ENCODE assay signal across 1 cellular context in the genomic region with DNA sequence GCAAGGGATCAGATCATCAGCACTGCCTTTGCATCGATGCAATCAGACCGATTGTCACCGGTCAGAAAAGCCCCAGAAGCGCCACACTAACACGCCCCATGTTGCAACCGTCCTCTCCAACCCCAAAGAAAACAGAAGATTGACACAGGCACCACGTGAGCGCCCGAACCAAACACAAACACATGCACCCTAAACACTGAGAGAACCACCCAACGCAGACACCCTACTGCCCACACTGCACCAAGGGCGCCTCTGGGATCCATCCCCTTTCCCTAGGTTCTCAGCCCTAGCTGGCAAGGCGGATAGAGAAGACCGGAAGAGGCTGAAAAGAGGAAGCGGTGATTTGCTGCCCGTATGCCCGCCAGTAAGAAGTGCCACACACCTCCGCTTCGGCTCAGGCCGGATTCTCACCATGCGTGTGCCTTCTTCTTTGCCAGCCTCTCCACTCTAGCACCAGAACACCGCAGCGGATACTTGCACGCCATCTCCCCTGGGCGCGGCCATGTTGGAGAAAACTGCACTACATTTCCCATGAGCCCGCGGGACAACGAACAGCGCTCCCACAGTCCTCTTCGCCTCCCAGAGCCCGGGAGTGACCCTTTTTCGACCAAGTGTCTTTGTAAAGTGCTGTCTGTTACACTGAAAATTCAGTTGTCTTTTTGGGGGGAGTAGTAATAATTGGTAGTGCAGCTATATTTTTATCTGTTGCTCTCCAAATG.
TF ChIP-seq lines count a peak whose summit lies in the region.

A gene with protein sequence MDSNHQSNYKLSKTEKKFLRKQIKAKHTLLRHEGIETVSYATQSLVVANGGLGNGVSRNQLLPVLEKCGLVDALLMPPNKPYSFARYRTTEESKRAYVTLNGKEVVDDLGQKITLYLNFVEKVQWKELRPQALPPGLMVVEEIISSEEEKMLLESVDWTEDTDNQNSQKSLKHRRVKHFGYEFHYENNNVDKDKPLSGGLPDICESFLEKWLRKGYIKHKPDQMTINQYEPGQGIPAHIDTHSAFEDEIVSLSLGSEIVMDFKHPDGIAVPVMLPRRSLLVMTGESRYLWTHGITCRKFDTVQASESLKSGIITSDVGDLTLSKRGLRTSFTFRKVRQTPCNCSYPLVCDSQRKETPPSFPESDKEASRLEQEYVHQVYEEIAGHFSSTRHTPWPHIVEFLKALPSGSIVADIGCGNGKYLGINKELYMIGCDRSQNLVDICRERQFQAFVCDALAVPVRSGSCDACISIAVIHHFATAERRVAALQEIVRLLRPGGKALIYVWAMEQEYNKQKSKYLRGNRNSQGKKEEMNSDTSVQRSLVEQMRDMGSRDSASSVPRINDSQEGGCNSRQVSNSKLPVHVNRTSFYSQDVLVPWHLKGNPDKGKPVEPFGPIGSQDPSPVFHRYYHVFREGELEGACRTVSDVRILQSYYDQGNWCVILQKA (minus strand): TSS at position 517 of the 719 bp plus-strand sequence. CDS start 4,842 bp downstream, outside the sequence.

TF ChIP-seq in K562, 482 proteins besides CTCF, POLR2A, EP300 and RAD21 (continued from another document and continues in another):
- TF ChIP-seq, protein P1, sequence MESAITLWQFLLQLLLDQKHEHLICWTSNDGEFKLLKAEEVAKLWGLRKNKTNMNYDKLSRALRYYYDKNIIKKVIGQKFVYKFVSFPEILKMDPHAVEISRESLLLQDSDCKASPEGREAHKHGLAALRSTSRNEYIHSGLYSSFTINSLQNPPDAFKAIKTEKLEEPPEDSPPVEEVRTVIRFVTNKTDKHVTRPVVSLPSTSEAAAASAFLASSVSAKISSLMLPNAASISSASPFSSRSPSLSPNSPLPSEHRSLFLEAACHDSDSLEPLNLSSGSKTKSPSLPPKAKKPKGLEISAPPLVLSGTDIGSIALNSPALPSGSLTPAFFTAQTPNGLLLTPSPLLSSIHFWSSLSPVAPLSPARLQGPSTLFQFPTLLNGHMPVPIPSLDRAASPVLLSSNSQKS (CRISPR knock-in tag; IDR thresholded peaks at IDR 0.05), result no peak
- TF ChIP-seq NR1H2 (CRISPR knock-in tag; IDR thresholded peaks at IDR 0.05) (peak; percentile 57; the same call in 1 of the 2 replicates), ZNF316 (IDR thresholded peaks at IDR 0.05) (no peak), NFXL1 (CRISPR knock-in tag; IDR thresholded peaks at IDR 0.05) (no peak), YY1 (IDR thresholded peaks at IDR 0.05; ENCODE audit: borderline replicate concordance in 1 of 3, control insufficient read depth in 1 of 3, extremely low read depth in 1 of 3, insufficient read depth in 3 of 3, insufficient read length in 1 of 3, insufficient replicate concordance in 2 of 3, low read depth in 1 of 3, low read length in 2 of 3) (peak; percentile 96 to 99 (median 99)), ARNT (IDR thresholded peaks at IDR 0.05) (peak in 1 of 2 experiments; percentile 72; a peak in 1 of 4 replicates), ZKSCAN1 (IDR thresholded peaks at IDR 0.05; ENCODE audit: low read depth, low read length) (0 out of 2 replicates have a peak, but pooled peaks have one; percentile 18), XRCC5 (IDR thresholded peaks at IDR 0.05; ENCODE audit: low read depth, low read length) (no peak), CBX3 (IDR thresholded peaks at IDR 0.05; ENCODE audit: borderline replicate concordance in 1 of 2, low read length in 2 of 2) (peak in 1 of 2 experiments; percentile 72; a peak in 1 of 3 replicates), ZNF785 (CRISPR knock-in tag; IDR thresholded peaks at IDR 0.05) (no peak), KDM1A (IDR thresholded peaks at IDR 0.05) (no peak), SMARCB1 (IDR thresholded peaks at IDR 0.05; ENCODE audit: insufficient read length, low read depth) (peak; percentile 34), TCFL5 (CRISPR knock-in tag; conservative IDR thresholded peaks at IDR 0.05) (no peak), BHLHE40 (IDR thresholded peaks at IDR 0.05; ENCODE audit: low read length) (no peak; the same call in 1 of the 2 replicates), NCOA1 (IDR thresholded peaks at IDR 0.05; ENCODE audit: low read depth) (no peak), HLTF (IDR thresholded peaks at IDR 0.05) (peak; percentile 46; the same call in 1 of the 2 replicates), ZNF253 (CRISPR knock-in tag; conservative IDR thresholded peaks at IDR 0.05) (no peak), POLR2B (IDR thresholded peaks at IDR 0.05; ENCODE audit: low read depth, partially characterized antibody) (no peak), TEAD2 (tag; IDR thresholded peaks at IDR 0.05) (no peak), HDGF (IDR thresholded peaks at IDR 0.05) (no peak), ZNF134 (CRISPR knock-in tag; conservative IDR thresholded peaks at IDR 0.05) (no peak), SMAD3 (CRISPR knock-in tag; conservative IDR thresholded peaks at IDR 0.05) (no peak), ZNF174 (CRISPR knock-in tag; IDR thresholded peaks at IDR 0.05) (no peak), PCBP1 (IDR thresholded peaks at IDR 0.05; ENCODE audit: low read depth, low read length, poor library complexity, severe bottlenecking) (no peak), LEF1 (IDR thresholded peaks at IDR 0.05) (no peak)
- TF ChIP-seq, protein P2, sequence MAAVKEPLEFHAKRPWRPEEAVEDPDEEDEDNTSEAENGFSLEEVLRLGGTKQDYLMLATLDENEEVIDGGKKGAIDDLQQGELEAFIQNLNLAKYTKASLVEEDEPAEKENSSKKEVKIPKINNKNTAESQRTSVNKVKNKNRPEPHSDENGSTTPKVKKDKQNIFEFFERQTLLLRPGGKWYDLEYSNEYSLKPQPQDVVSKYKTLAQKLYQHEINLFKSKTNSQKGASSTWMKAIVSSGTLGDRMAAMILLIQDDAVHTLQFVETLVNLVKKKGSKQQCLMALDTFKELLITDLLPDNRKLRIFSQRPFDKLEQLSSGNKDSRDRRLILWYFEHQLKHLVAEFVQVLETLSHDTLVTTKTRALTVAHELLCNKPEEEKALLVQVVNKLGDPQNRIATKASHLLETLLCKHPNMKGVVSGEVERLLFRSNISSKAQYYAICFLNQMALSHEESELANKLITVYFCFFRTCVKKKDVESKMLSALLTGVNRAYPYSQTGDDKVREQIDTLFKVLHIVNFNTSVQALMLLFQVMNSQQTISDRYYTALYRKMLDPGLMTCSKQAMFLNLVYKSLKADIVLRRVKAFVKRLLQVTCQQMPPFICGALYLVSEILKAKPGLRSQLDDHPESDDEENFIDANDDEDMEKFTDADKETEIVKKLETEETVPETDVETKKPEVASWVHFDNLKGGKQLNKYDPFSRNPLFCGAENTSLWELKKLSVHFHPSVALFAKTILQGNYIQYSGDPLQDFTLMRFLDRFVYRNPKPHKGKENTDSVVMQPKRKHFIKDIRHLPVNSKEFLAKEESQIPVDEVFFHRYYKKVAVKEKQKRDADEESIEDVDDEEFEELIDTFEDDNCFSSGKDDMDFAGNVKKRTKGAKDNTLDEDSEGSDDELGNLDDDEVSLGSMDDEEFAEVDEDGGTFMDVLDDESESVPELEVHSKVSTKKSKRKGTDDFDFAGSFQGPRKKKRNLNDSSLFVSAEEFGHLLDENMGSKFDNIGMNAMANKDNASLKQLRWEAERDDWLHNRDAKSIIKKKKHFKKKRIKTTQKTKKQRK (IDR thresholded peaks at IDR 0.05; ENCODE audit: borderline replicate concordance, low read depth, low read length), result no peak
- TF ChIP-seq, protein P3, sequence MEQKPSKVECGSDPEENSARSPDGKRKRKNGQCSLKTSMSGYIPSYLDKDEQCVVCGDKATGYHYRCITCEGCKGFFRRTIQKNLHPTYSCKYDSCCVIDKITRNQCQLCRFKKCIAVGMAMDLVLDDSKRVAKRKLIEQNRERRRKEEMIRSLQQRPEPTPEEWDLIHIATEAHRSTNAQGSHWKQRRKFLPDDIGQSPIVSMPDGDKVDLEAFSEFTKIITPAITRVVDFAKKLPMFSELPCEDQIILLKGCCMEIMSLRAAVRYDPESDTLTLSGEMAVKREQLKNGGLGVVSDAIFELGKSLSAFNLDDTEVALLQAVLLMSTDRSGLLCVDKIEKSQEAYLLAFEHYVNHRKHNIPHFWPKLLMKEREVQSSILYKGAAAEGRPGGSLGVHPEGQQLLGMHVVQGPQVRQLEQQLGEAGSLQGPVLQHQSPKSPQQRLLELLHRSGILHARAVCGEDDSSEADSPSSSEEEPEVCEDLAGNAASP (IDR thresholded peaks at IDR 0.05), result no peak
- TF ChIP-seq, protein P4, sequence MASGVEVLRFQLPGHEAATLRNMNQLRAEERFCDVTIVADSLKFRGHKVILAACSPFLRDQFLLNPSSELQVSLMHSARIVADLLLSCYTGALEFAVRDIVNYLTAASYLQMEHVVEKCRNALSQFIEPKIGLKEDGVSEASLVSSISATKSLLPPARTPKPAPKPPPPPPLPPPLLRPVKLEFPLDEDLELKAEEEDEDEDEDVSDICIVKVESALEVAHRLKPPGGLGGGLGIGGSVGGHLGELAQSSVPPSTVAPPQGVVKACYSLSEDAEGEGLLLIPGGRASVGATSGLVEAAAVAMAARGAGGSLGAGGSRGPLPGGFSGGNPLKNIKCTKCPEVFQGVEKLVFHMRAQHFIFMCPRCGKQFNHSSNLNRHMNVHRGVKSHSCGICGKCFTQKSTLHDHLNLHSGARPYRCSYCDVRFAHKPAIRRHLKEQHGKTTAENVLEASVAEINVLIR (CRISPR knock-in tag; IDR thresholded peaks at IDR 0.05), result no peak
- TF ChIP-seq, protein P5, sequence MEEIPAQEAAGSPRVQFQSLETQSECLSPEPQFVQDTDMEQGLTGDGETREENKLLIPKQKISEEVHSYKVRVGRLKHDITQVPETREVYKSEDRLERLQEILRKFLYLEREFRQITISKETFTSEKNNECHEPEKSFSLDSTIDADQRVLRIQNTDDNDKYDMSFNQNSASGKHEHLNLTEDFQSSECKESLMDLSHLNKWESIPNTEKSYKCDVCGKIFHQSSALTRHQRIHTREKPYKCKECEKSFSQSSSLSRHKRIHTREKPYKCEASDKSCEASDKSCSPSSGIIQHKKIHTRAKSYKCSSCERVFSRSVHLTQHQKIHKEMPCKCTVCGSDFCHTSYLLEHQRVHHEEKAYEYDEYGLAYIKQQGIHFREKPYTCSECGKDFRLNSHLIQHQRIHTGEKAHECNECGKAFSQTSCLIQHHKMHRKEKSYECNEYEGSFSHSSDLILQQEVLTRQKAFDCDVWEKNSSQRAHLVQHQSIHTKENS (CRISPR knock-in tag; IDR thresholded peaks at IDR 0.05), result no peak
- TF ChIP-seq, protein P6, sequence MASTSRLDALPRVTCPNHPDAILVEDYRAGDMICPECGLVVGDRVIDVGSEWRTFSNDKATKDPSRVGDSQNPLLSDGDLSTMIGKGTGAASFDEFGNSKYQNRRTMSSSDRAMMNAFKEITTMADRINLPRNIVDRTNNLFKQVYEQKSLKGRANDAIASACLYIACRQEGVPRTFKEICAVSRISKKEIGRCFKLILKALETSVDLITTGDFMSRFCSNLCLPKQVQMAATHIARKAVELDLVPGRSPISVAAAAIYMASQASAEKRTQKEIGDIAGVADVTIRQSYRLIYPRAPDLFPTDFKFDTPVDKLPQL (IDR thresholded peaks at IDR 0.05; ENCODE audit: extremely low read depth, insufficient read length), result no peak
- TF ChIP-seq, protein P7, sequence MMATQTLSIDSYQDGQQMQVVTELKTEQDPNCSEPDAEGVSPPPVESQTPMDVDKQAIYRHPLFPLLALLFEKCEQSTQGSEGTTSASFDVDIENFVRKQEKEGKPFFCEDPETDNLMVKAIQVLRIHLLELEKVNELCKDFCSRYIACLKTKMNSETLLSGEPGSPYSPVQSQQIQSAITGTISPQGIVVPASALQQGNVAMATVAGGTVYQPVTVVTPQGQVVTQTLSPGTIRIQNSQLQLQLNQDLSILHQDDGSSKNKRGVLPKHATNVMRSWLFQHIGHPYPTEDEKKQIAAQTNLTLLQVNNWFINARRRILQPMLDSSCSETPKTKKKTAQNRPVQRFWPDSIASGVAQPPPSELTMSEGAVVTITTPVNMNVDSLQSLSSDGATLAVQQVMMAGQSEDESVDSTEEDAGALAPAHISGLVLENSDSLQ (IDR thresholded peaks at IDR 0.05), result peak; percentile 90
- TF ChIP-seq, protein P8, sequence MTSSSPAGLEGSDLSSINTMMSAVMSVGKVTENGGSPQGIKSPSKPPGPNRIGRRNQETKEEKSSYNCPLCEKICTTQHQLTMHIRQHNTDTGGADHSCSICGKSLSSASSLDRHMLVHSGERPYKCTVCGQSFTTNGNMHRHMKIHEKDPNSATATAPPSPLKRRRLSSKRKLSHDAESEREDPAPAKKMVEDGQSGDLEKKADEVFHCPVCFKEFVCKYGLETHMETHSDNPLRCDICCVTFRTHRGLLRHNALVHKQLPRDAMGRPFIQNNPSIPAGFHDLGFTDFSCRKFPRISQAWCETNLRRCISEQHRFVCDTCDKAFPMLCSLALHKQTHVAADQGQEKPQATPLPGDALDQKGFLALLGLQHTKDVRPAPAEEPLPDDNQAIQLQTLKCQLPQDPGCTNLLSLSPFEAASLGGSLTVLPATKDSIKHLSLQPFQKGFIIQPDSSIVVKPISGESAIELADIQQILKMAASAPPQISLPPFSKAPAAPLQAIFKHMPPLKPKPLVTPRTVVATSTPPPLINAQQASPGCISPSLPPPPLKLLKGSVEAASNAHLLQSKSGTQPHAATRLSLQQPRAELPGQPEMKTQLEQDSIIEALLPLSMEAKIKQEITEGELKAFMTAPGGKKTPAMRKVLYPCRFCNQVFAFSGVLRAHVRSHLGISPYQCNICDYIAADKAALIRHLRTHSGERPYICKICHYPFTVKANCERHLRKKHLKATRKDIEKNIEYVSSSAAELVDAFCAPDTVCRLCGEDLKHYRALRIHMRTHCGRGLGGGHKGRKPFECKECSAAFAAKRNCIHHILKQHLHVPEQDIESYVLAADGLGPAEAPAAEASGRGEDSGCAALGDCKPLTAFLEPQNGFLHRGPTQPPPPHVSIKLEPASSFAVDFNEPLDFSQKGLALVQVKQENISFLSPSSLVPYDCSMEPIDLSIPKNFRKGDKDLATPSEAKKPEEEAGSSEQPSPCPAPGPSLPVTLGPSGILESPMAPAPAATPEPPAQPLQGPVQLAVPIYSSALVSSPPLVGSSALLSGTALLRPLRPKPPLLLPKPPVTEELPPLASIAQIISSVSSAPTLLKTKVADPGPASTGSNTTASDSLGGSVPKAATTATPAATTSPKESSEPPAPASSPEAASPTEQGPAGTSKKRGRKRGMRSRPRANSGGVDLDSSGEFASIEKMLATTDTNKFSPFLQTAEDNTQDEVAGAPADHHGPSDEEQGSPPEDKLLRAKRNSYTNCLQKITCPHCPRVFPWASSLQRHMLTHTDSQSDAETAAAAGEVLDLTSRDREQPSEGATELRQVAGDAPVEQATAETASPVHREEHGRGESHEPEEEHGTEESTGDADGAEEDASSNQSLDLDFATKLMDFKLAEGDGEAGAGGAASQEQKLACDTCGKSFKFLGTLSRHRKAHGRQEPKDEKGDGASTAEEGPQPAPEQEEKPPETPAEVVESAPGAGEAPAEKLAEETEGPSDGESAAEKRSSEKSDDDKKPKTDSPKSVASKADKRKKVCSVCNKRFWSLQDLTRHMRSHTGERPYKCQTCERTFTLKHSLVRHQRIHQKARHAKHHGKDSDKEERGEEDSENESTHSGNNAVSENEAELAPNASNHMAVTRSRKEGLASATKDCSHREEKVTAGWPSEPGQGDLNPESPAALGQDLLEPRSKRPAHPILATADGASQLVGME (CRISPR knock-in tag; IDR thresholded peaks at IDR 0.05), result no peak
- TF ChIP-seq, protein P9, sequence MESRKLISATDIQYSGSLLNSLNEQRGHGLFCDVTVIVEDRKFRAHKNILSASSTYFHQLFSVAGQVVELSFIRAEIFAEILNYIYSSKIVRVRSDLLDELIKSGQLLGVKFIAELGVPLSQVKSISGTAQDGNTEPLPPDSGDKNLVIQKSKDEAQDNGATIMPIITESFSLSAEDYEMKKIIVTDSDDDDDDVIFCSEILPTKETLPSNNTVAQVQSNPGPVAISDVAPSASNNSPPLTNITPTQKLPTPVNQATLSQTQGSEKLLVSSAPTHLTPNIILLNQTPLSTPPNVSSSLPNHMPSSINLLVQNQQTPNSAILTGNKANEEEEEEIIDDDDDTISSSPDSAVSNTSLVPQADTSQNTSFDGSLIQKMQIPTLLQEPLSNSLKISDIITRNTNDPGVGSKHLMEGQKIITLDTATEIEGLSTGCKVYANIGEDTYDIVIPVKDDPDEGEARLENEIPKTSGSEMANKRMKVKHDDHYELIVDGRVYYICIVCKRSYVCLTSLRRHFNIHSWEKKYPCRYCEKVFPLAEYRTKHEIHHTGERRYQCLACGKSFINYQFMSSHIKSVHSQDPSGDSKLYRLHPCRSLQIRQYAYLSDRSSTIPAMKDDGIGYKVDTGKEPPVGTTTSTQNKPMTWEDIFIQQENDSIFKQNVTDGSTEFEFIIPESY (CRISPR knock-in tag; IDR thresholded peaks at IDR 0.05), result peak; percentile 47; the same call in 1 of the 2 replicates
